Comparison of ENCODE assay signal across 14 cellular contexts in the genomic region with DNA sequence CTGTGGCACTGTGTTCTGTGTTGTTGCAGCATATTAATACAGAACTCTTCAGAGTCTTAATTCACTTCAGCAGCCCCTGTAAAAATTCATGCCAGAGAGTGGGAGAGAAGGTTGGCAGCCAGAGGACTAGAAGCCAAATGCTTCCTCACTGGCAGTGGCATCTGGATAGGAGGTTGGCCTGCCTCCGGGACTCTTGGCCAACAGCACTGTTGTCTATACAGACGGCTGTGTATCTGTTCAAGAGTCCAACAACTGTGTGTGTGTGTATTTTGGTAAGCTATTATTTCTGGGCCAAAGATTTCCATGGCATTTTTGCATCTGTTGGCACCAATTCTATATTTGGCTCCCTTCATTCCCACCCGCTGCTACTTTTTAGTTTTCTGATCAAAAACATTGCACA.
"Had no signal": no experiment of that assay in that cellular context is flagged by ENCODE, and none has a peak within 500 bp of the region (broad histone marks: within the 10 kb centered on the region; RNA-seq: fewer than 3 reads in every experiment).

No MANE protein-coding gene starts in this region.

- H3K27me3 ChIP-seq: brain microvascular endothelial cell, upper lobe of right lung had no signal

- H3K9me3 ChIP-seq: psoas muscle, upper lobe of right lung had no signal

- H3K4me1 ChIP-seq: psoas muscle, upper lobe of right lung had no signal

- H3K36me3 ChIP-seq: brain microvascular endothelial cell, upper lobe of right lung had no signal

- H3K27ac ChIP-seq: brain microvascular endothelial cell, psoas muscle, upper lobe of right lung had no signal

- H3K4me3 ChIP-seq: psoas muscle, upper lobe of right lung had no signal

- DNase-seq: activated CD4-positive, alpha-beta T cell treated with anti-CD3 and anti-CD28 coated beads, Interleukin-2, amount 10 ng/mL, durations not matched to agents 7 days and 5 days; activated CD4-positive, CD25-positive, alpha-beta regulatory T cell; activated CD8-positive, alpha-beta memory T cell treated with anti-CD3 and anti-CD28 coated beads for 24 hours; activated naive CD4-positive, alpha-beta T cell treated with anti-CD3 and anti-CD28 coated beads, Interleukin-2, amount 50 U/mL, for 16 hours; brain microvascular endothelial cell; kidney; natural killer cell; psoas muscle; stimulated activated CD4-positive, alpha-beta T cell treated with anti-CD3 and anti-CD28 coated beads, Interleukin-2, amount 100 ng/mL, for 48 hours; stimulated activated naive CD4-positive, alpha-beta T cell treated with Interleukin-2 at 50 U/mL for 16 hours; T-helper 2 cell; upper lobe of right lung had no signal

- ATAC-seq: activated T-helper 17 cell treated with anti-CD3 and anti-CD28 coated beads, Interleukin-2, amount 50 U/mL, for 72 hours; esophagus mucosa; natural killer cell; psoas muscle; upper lobe of right lung had no signal
